17 cellular contexts compared by ENCODE assay signal in genomic region chr18:43192408-43192807, GRCh38.
DNase-seq lines count a peak whose midpoint lies in the region; ATAC-seq and TF ChIP-seq lines count a peak whose summit lies in the region.
"Had no signal": no experiment of that assay in that cellular context is flagged by ENCODE, and none has a peak within 500 bp of the region (broad histone marks: within the 10 kb centered on the region; RNA-seq: fewer than 3 reads in every experiment).

No MANE protein-coding gene starts in this region.

- CTCF ChIA-PET in T-cell (lab: Charles Lee) = no interaction called here

- in situ Hi-C loops in brain microvascular endothelial cell (cut with HindIII; ENCODE audit: low pct_ligation_motif_present, low sequenced_read_pairs) = no loop called here

- ATAC-seq in GM18502 (IDR thresholded peaks at IDR 0.05; ENCODE audit: poor library complexity, unreplicated experiment) = peak; percentile 85
- peak; percentile 71 for ATAC-seq in GM21529 (IDR thresholded peaks at IDR 0.05; ENCODE audit: unreplicated experiment)
- peak; percentile 86 for ATAC-seq in HG03159 (IDR thresholded peaks at IDR 0.05; ENCODE audit: unreplicated experiment)
- ATAC-seq in T-cell (replicated peaks in 1 of 4) = no peak
- ATAC-seq: mucosa of descending colon had no signal

- H3K4me1 Mint-ChIP-seq in immature natural killer cell (no peaks in the 10 kb centered on the region), T-cell (no peaks in the 10 kb centered on the region)

- peak; percentile 39 for DNase-seq in brain microvascular endothelial cell
- DNase-seq in D341Med (ENCODE audit: low spot score) = no peak
- no peak for DNase-seq in immature natural killer cell
- DNase-seq in T-cell = no peak
- no peak for DNase-seq in coronary artery (ENCODE audit: low spot score)
- DNase-seq: activated CD4-positive, alpha-beta T cell treated with anti-CD3 and anti-CD28 coated beads, Interleukin-2, amount 50 U/mL, for 4 hours; activated naive CD4-positive, alpha-beta T cell; central memory CD4-positive, alpha-beta T cell; erythroblast; MG63; mucosa of descending colon; posterior cingulate gyrus had no signal

- H3K27me3 Mint-ChIP-seq in immature natural killer cell (ENCODE audit: low read depth in 3 of 3) (peaks cover 0 to 1% (median 0%) of the 10 kb centered on the region in 3 donors), T-cell (no peaks in the 10 kb centered on the region)

- H3K9me3 Mint-ChIP-seq in immature natural killer cell = peaks cover 0 to 11% (median 6%) of the 10 kb centered on the region in 6 donors
- peaks cover 6 to 13% (median 11%) of the 10 kb centered on the region in 3 donors for H3K9me3 Mint-ChIP-seq in T-cell

- no peak overlapping the region for H3K27ac Mint-ChIP-seq in immature natural killer cell
- no peak overlapping the region for H3K27ac Mint-ChIP-seq in T-cell
- H3K27ac Mint-ChIP-seq: T-helper 2 cell treated with Interferon-gamma antibody and Interleukin-4, amounts not matched to agents 5 μg/mL and 100 μg/mL, for 36 hours had no signal

- H3K27me3 ChIP-seq in brain microvascular endothelial cell (replicated peaks) = no peaks in the 10 kb centered on the region
- H3K27me3 ChIP-seq: MG63, vagina had no signal

- H3K4me3 ChIP-seq in brain microvascular endothelial cell (ENCODE audit: low read depth, low read length) (no peak overlapping the region), coronary artery (no peak overlapping the region)
- H3K4me3 ChIP-seq: MG63, mucosa of descending colon, vagina had no signal

- TF ChIP-seq CTCF in brain microvascular endothelial cell (IDR thresholded peaks at IDR 0.05; ENCODE audit: low read depth, low read length, missing control alignments) (no peak), coronary artery (IDR thresholded peaks at IDR 0.05) (no peak)

- POLR2A ChIA-PET in T-cell (lab: Charles Lee) = no interaction called here

- H3K36me3 ChIP-seq in brain microvascular endothelial cell (replicated peaks) = no peaks in the 10 kb centered on the region
- H3K36me3 ChIP-seq: MG63, vagina had no signal

- H3K36me3 Mint-ChIP-seq in immature natural killer cell (no peaks in the 10 kb centered on the region), T-cell (no peaks in the 10 kb centered on the region)

- no peak overlapping the region for H3K4me3 Mint-ChIP-seq in immature natural killer cell
- H3K4me3 Mint-ChIP-seq in T-cell = no peak overlapping the region
- H3K4me3 Mint-ChIP-seq: T-helper 2 cell treated with Interferon-gamma antibody and Interleukin-4, amounts not matched to agents 5 μg/mL and 100 μg/mL, for 36 hours had no signal

- no peak overlapping the region for H3K27ac ChIP-seq in brain microvascular endothelial cell
- no peak overlapping the region for H3K27ac ChIP-seq in coronary artery
- H3K27ac ChIP-seq: vagina had no signal

Comparison
In these comparisons a context has a peak if more than half of its experiments do, and no peak if none do; other contexts are left out.
1. ATAC-seq: peak in GM18502 (single experiment), GM21529 (single experiment) and HG03159 (single experiment); none in T-cell (0 of 4).